ENCODE assay signal across 8 cellular contexts in the genomic region with DNA sequence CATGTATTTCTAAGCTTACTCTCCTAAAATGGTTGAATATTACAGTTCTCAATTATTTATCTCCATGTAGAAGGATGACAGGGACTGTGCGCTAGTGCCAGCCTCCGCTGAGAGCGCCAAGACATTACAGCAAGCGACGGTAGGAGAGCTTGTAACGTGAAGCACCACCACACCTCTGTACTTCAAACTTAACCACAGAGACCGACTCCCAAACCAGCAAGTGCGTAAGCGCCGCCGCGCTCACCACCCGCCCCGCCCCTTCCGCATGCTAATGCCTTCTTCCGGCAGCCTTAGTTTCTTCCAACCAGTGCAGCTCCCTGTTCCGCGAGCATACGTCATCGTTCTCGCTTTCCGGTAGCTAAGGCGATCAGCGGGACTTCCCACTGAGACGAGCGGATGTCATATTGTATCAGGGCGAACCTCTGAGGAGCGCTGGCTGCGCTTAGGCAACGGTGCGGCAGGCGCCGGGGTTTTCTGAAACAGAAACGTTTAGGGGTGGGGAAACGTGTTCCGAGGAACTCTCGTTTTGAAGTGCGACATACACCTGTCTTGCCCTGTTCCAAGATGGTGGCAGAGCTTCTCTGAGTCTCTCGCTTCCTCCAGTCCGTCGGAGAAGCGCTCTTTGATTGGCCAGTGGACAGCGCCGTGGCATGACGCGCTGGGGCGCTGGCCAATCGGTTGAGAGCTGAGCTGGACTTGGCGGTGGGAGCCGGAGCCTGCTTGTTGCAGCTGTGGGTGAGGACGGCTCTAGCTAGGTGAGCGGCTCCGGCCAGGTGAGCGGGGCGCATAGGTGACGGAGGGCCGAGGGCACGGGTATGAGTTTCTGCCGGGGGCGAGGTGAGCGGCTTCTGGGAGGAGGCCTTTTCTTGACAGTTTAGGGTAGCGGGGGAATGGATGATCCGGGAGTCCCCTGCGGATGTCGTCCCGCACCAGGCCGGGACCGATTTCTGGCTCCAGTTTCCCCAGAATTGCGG. TPM values are rescaled to one million over a fixed set of nuclear protein-coding genes. Genes with fewer than 3 reads are reported as not detected.
DNase-seq lines count a peak whose midpoint lies in the region; ATAC-seq lines count a peak whose summit lies in the region.

A gene (plus strand): TSS at position 723 of the 974 bp plus-strand sequence. CDS start 2,896 bp downstream, outside the sequence.

- peaks cover 17 to 48% (median 38%) of the 10 kb centered on the region in 10 experiments for H3K4me1 ChIP-seq in BLaER1 treated with 17β-estradiol and CSF1 and Interleukin-3, amounts not matched to agents 10 nM and 100 nM

- ATAC-seq in GM19351 (IDR thresholded peaks at IDR 0.05; ENCODE audit: unreplicated experiment), result peak; percentile 90
- ATAC-seq in HG03521 (IDR thresholded peaks at IDR 0.05; ENCODE audit: unreplicated experiment), result peak; percentile 94
- peak; percentile 96 for ATAC-seq in left colon

- peaks cover 20 to 36% (median 25%) of the 10 kb centered on the region in 11 experiments for H3K36me3 ChIP-seq in BLaER1 treated with 17β-estradiol and CSF1 and Interleukin-3, amounts not matched to agents 10 nM and 100 nM

- intact Hi-C loops in left colon (cut with DNase I, micrococcal nuclease), result no loop called here

- H3K27ac ChIP-seq in BLaER1 treated with 17β-estradiol and CSF1 and Interleukin-3, amounts not matched to agents 10 nM and 100 nM, result peak within 1 kb of the TSS; percentile 69 to 95 (median 84)

- H3K4me3 ChIP-seq in BLaER1 treated with 17β-estradiol and CSF1 and Interleukin-3, amounts not matched to agents 10 nM and 100 nM, result peak within 1 kb of the TSS; percentile 78 to 93 (median 86)

- H4K20me1 ChIP-seq in BLaER1 treated with 17β-estradiol and CSF1 and Interleukin-3, amounts not matched to agents 10 nM and 100 nM, result no peaks in the 10 kb centered on the region

- H3K4me2 ChIP-seq in BLaER1 treated with 17β-estradiol and CSF1 and Interleukin-3, amounts not matched to agents 10 nM and 100 nM, result peak within 1 kb of the TSS; percentile 78 to 97 (median 87)

- no peaks in the 10 kb centered on the region for H3K27me3 ChIP-seq in BLaER1 treated with 17β-estradiol and CSF1 and Interleukin-3, amounts not matched to agents 10 nM and 100 nM

- H3K9me3 ChIP-seq in BLaER1 treated with 17β-estradiol and CSF1 and Interleukin-3, amounts not matched to agents 10 nM and 100 nM (replicated peaks in 1 of 11), result no peaks in the 10 kb centered on the region

- DNase-seq in NCI-H748 (lab: John Stamatoyannopoulos, UW; ENCODE audit: unreplicated experiment) (peak; percentile 100), cortex of kidney (lab: John Stamatoyannopoulos, UW) (peak; percentile 92), left colon (peak; percentile 98 to 99)
- DNase-seq in activated CD4-positive, alpha-beta T cell treated with anti-CD3 and anti-CD28 coated beads, Interleukin-2, amount 50 U/mL, for 1 hour, result peak; percentile 98
- DNase-seq in stimulated activated CD4-positive, alpha-beta T cell treated with anti-CD3 and anti-CD28 coated beads, Interleukin-1b, Interleukin-23, amount 100 ng/mL, for 48 hours, result peak; percentile 98

- peak within 1 kb of the TSS; percentile 78 to 94 (median 85) for H3K9ac ChIP-seq in BLaER1 treated with 17β-estradiol and CSF1 and Interleukin-3, amounts not matched to agents 10 nM and 100 nM

RNA-seq across cellular contexts. Expression of the gene that starts here (rescaled TPM):
- 10 to 100 TPM; 54.1 to 55.5 TPM for total RNA-seq in left colon

Comparison
In these comparisons a context has a peak if more than half of its experiments do, and no peak if none do; other contexts are left out.
1. Peak in every context shown above with its lines: DNase-seq, ATAC-seq, H3K4me3 ChIP-seq and H3K27ac ChIP-seq.